Comparison of ENCODE assay signal across 8 cellular contexts in genomic region chr2:136327162-136327852, GRCh38.
DNase-seq lines count a peak whose midpoint lies in the region; ATAC-seq and TF ChIP-seq lines count a peak whose summit lies in the region.

No MANE protein-coding gene starts in this region.

- no peak for TF ChIP-seq POLR2A in gastrocnemius medialis (IDR thresholded peaks at IDR 0.05)

- H3K27ac ChIP-seq in left lung = peak overlapping the region in 1 of 2 donors; percentile 70
- no peak overlapping the region for H3K27ac ChIP-seq in gastrocnemius medialis

- H3K4me1 ChIP-seq in left lung = peaks cover 0 to 47% of the 10 kb centered on the region in 2 donors
- no peaks in the 10 kb centered on the region for H3K4me1 ChIP-seq in gastrocnemius medialis

- TF ChIP-seq CTCF in GM06990 (IDR thresholded peaks at IDR 0.05; ENCODE audit: insufficient read depth, low read length, poor library complexity, severe bottlenecking) = no peak
- no peak for TF ChIP-seq CTCF in left lung (IDR thresholded peaks at IDR 0.05)
- TF ChIP-seq CTCF in gastrocnemius medialis (IDR thresholded peaks at IDR 0.05 in 4 of 5, conservative IDR thresholded peaks at IDR 0.05 in 1 of 5) = no peak

- peak; percentile 75 for DNase-seq in GM06990 (ENCODE audit: extremely low read depth, insufficient read length)
- DNase-seq in MG63 = peak; percentile 61
- peak; percentile 77 for DNase-seq in activated T-cell treated with anti-CD3 and anti-CD28 coated beads for 48 hours (ENCODE audit: low read depth)
- no peak for DNase-seq in left lung
- peak; percentile 50 to 62 for DNase-seq in stimulated activated CD8-positive, alpha-beta memory T cell treated with anti-CD3 and anti-CD28 coated beads, Interleukin-7, amount 100 ng/mL, for 4 hours (ENCODE audit: low read depth in 2 of 2)
- no peak for DNase-seq in NCI-H524 (lab: John Stamatoyannopoulos, UW)
- no peak for DNase-seq in gastrocnemius medialis

- in situ Hi-C loops in gastrocnemius medialis (cut with MboI; ENCODE audit: low sequenced_read_pairs in 4 of 4) = no loop called here

- H3K4me3 ChIP-seq in GM06990 (replicated peaks; ENCODE audit: low read depth, low read length) (no peak overlapping the region; the same call in 1 of the 2 replicates), MG63 (no peak overlapping the region), left lung (no peak overlapping the region), gastrocnemius medialis (no peak overlapping the region)

- ATAC-seq in GM21737 (IDR thresholded peaks at IDR 0.05; ENCODE audit: unreplicated experiment) (peak; percentile 82), left lung (peak; percentile 51), gastrocnemius medialis (no peak)

- 0 out of 2 replicates have a peak, but pooled peaks cover 1% of the 10 kb centered on the region for H3K27me3 ChIP-seq in GM06990 (replicated peaks; ENCODE audit: control insufficient read depth, insufficient read depth, low read length)
- H3K27me3 ChIP-seq in MG63 = no peaks in the 10 kb centered on the region
- no peaks in the 10 kb centered on the region for H3K27me3 ChIP-seq in left lung
- no peaks in the 10 kb centered on the region for H3K27me3 ChIP-seq in gastrocnemius medialis

- no peaks in the 10 kb centered on the region for H3K36me3 ChIP-seq in GM06990 (ENCODE audit: control insufficient read depth, insufficient read depth, low read length)
- H3K36me3 ChIP-seq in MG63 = no peaks in the 10 kb centered on the region
- H3K36me3 ChIP-seq in left lung = no peaks in the 10 kb centered on the region
- H3K36me3 ChIP-seq in gastrocnemius medialis = no peaks in the 10 kb centered on the region

- H3K9me3 ChIP-seq in MG63 (no peaks in the 10 kb centered on the region), left lung (no peaks in the 10 kb centered on the region), gastrocnemius medialis (no peaks in the 10 kb centered on the region)

- intact Hi-C loops in left lung (cut with DNase I) = no loop called here
- intact Hi-C loops in gastrocnemius medialis (cut with DNase I; ENCODE audit: low total_unique reads) = no loop called here

Comparison
In these comparisons a context has a peak if more than half of its experiments do, and no peak if none do; other contexts are left out.
1. DNase-seq: peak in GM06990 (single experiment), MG63 (single experiment), activated T-cell treated with anti-CD3 and anti-CD28 coated beads for 48 hours (single experiment) and stimulated activated CD8-positive, alpha-beta memory T cell treated with anti-CD3 and anti-CD28 coated beads, Interleukin-7, amount 100 ng/mL, for 4 hours (2 of 2); none in left lung (0 of 2), NCI-H524 (0 of 2) and gastrocnemius medialis (0 of 2).
2. ATAC-seq: peak in GM21737 (single experiment) and left lung (single experiment); none in gastrocnemius medialis (0 of 2).